13 cellular contexts compared by ENCODE assay signal in genomic region chr9:102911185-102911584, GRCh38.
"Had no signal": no experiment of that assay in that cellular context is flagged by ENCODE, and none has a peak within 500 bp of the region (broad histone marks: within the 10 kb centered on the region; RNA-seq: fewer than 3 reads in every experiment).

No MANE protein-coding gene starts in this region.

- H3K27me3 ChIP-seq: cardiac muscle cell, ovary, right lobe of liver had no signal

- H3K27ac ChIP-seq: cardiac muscle cell, ovary, right lobe of liver had no signal

- H3K9me3 ChIP-seq: ovary, right lobe of liver had no signal

- H3K4me1 ChIP-seq: right lobe of liver had no signal

- ATAC-seq: activated CD8-positive, alpha-beta memory T cell treated with anti-CD3 and anti-CD28 coated beads, Interleukin-2, amount 10 ng/mL, durations not matched to agents 7 days and 5 days; left lobe of liver; right lobe of liver; stimulated activated naive CD8-positive, alpha-beta T cell treated with anti-CD3 and anti-CD28 coated beads, Interleukin-15, amount 100 ng/mL, for 72 hours had no signal

- FAIRE-seq: keratinocyte had no signal

- H3K4me3 ChIP-seq: cardiac muscle cell, ovary, right lobe of liver had no signal

- DNase-seq: activated CD4-positive, alpha-beta memory T cell treated with anti-CD3 and anti-CD28 coated beads for 36 hours; activated CD4-positive, CD25-positive, alpha-beta regulatory T cell treated with anti-CD3 and anti-CD28 coated beads, Interleukin-2, amount 50 U/mL, for 72 hours; activated CD8-positive, alpha-beta memory T cell treated with anti-CD3 and anti-CD28 coated beads, Interleukin-2, amount 10 ng/mL, durations not matched to agents 7 days and 5 days; activated effector memory CD4-positive, alpha-beta T cell treated with Interleukin-2 at 50 U/mL for 16 hours; activated naive CD4-positive, alpha-beta T cell treated with anti-CD3 and anti-CD28 coated beads, Interleukin-2, amount 50 U/mL, for 16 hours; activated T-cell treated with anti-CD3 and anti-CD28 coated beads, Interleukin-2, amount 50 U/mL, for 1 hour; midbrain; ovary; right lobe of liver; stimulated activated naive CD8-positive, alpha-beta T cell treated with anti-CD3 and anti-CD28 coated beads, Interleukin-15, amount 100 ng/mL, for 72 hours had no signal

- H3K36me3 ChIP-seq: cardiac muscle cell, ovary, right lobe of liver had no signal
